Comparison of ENCODE assay signal across 18 cellular contexts in the genomic region with DNA sequence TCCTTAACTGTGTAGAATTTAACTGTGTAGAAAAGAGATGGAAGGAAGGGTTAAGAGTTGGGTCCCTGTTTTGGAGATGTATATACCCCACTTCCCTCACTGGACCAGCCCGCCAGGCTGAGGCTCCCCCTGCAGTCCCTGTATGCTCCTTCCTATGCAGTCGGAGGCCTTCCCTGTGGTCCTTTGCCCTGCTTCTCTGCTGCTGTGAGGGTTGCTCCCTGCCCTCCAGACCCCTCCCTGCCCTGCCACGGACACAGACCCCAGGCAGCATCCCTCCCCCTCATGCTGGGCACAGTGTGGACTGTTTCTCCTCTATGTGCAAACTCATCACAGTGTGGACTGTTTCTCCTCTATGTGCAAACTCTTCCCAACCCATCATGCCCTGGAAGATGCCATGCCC.
DNase-seq lines count a peak whose midpoint lies in the region; ATAC-seq and TF ChIP-seq lines count a peak whose summit lies in the region.
"Had no signal": no experiment of that assay in that cellular context is flagged by ENCODE, and none has a peak within 500 bp of the region (broad histone marks: within the 10 kb centered on the region; RNA-seq: fewer than 3 reads in every experiment).

No MANE protein-coding gene starts in this region.

- H3K9me3 ChIP-seq in right atrium auricular region (no peaks in the 10 kb centered on the region), Panc1 (ENCODE audit: control insufficient read depth, insufficient read depth, low read depth, low read length) (no peaks in the 10 kb centered on the region), endodermal cell (ENCODE audit: control insufficient read depth, low read length) (no peaks in the 10 kb centered on the region), spleen (no peaks in the 10 kb centered on the region)

- no peak for TF ChIP-seq POLR2A in spleen (IDR thresholded peaks at IDR 0.05)

- no peaks in the 10 kb centered on the region for H3K27me3 ChIP-seq in right atrium auricular region
- H3K27me3 ChIP-seq in Panc1 (ENCODE audit: control insufficient read depth, insufficient read depth, low read length): no peaks in the 10 kb centered on the region
- H3K27me3 ChIP-seq in endodermal cell (ENCODE audit: control insufficient read depth, insufficient read depth, low read length, poor library complexity, severe bottlenecking): no peaks in the 10 kb centered on the region
- H3K27me3 ChIP-seq in spleen (replicated peaks in 1 of 7): peaks cover 0 to 18% (median 0%) of the 10 kb centered on the region in 7 donors

- H3K36me3 ChIP-seq in right atrium auricular region (no peaks in the 10 kb centered on the region), Panc1 (ENCODE audit: control insufficient read depth, insufficient read depth, low read length) (no peaks in the 10 kb centered on the region), endodermal cell (ENCODE audit: control insufficient read depth, insufficient read depth, low read length) (peaks cover 14% of the 10 kb centered on the region), spleen (no peaks in the 10 kb centered on the region)

- in situ Hi-C loops in Panc1 (cut with HindIII; ENCODE audit: low pct_unique_long_range_greater_than_20kb, low sequenced_read_pairs): no loop called here

- ATAC-seq in Panc1 (0 out of 2 replicates have a peak, but pooled peaks have one; percentile 35), GM21723 (IDR thresholded peaks at IDR 0.05; ENCODE audit: unreplicated experiment) (no peak)
- ATAC-seq: CD8-positive, alpha-beta T cell had no signal

- 83 to 87% methylated on average over 2 to 3 of the region's 3 CpGs for whole genome bisulfite sequencing in endodermal cell (ENCODE audit: insufficient coverage in 1 of 2, insufficient read length in 1 of 2), 2 experiments
- WGBS in spleen, 5 donors: 76 to 91% (median 85%) methylated on average over 3 of the region's 3 CpGs

- H3K27ac Mint-ChIP-seq in endodermal cell: no peak overlapping the region
- H3K27ac Mint-ChIP-seq: CD8-positive, alpha-beta T cell; HFFc6; IgD-negative memory B cell had no signal

- H3K4me3 Mint-ChIP-seq in endodermal cell: no peak overlapping the region
- H3K4me3 Mint-ChIP-seq: CD8-positive, alpha-beta T cell; HFFc6; IgD-negative memory B cell had no signal

- TF ChIP-seq CTCF in right atrium auricular region (IDR thresholded peaks at IDR 0.05): no peak
- TF ChIP-seq CTCF in Panc1 (IDR thresholded peaks at IDR 0.05): no peak
- peak; percentile 40 for TF ChIP-seq CTCF in endodermal cell (conservative IDR thresholded peaks at IDR 0.05)
- TF ChIP-seq CTCF in spleen (IDR thresholded peaks at IDR 0.05 in 8 of 11, conservative IDR thresholded peaks at IDR 0.05 in 3 of 11): no peak
- TF ChIP-seq CTCF in coronary artery (IDR thresholded peaks at IDR 0.05): no peak

- H3K27me3 Mint-ChIP-seq in endodermal cell (ENCODE audit: insufficient read depth): no peaks in the 10 kb centered on the region

- peaks cover 0 to 24% of the 10 kb centered on the region in 2 donors for H3K4me1 ChIP-seq in right atrium auricular region
- peaks cover 12% of the 10 kb centered on the region for H3K4me1 ChIP-seq in Panc1 (ENCODE audit: control insufficient read depth, insufficient read depth, low read length)
- peaks cover 31% of the 10 kb centered on the region for H3K4me1 ChIP-seq in endodermal cell (ENCODE audit: control insufficient read depth, insufficient read depth, low read length)
- peaks cover 0 to 43% (median 22%) of the 10 kb centered on the region in 6 donors for H3K4me1 ChIP-seq in spleen

- H3K4me3 ChIP-seq in right atrium auricular region (no peak overlapping the region), Panc1 (ENCODE audit: low read depth in 2 of 2, low read length in 2 of 2) (no peak overlapping the region), endodermal cell (ENCODE audit: low read length) (no peak overlapping the region), spleen (no peak overlapping the region), coronary artery (no peak overlapping the region)
- H3K4me3 ChIP-seq: GM23248 had no signal

- CTCF ChIA-PET in Panc1 (lab: Charles Lee): no interaction called here

- peaks cover 62% of the 10 kb centered on the region for H3K4me1 Mint-ChIP-seq in endodermal cell

- DNase-seq in cardiac septum (ENCODE audit: low spot score) (peak; percentile 55), right atrium auricular region (ENCODE audit: low spot score) (no peak), Panc1 (ENCODE audit: low read depth, low spot score) (no peak), endodermal cell (no peak), spleen (peak; percentile 42), coronary artery (ENCODE audit: low spot score) (no peak), NCI-H446 (lab: John Stamatoyannopoulos, UW) (no peak)
- DNase-seq: CD8-positive, alpha-beta T cell; COR-L47; DND-41; GF-D8; GM23248; HCEC 1CT; HFFc6 had no signal

- intact Hi-C loops in cardiac septum (cut with DNase I) (no loop called here), Panc1 (cut with micrococcal nuclease; ENCODE audit: unreplicated experiment) (no loop called here), spleen (cut with DNase I; ENCODE audit: low total_unique reads) (no loop called here)

- H3K36me3 Mint-ChIP-seq in endodermal cell (ENCODE audit: low read depth): peaks cover 19% of the 10 kb centered on the region
- H3K36me3 Mint-ChIP-seq: CD14-positive monocyte; CD8-positive, alpha-beta T cell had no signal

- BruUV-seq in Panc1 (replicated peaks; lab: Mats Ljungman, UMichigan): no TSS peak

- H3K9ac ChIP-seq in endodermal cell (ENCODE audit: extremely low read depth, low read length, poor library complexity, severe bottlenecking): no peak overlapping the region
- H3K9ac ChIP-seq: GM23248 had no signal

- H3K27ac ChIP-seq in right atrium auricular region (no peak overlapping the region), Panc1 (ENCODE audit: low read length) (no peak overlapping the region), endodermal cell (ENCODE audit: low read depth, low read length) (no peak overlapping the region), spleen (peak overlapping the region in 1 of 8 donors; percentile 33), coronary artery (no peak overlapping the region)
- H3K27ac ChIP-seq: 22Rv1, GM23248 had no signal

- POLR2A ChIA-PET in Panc1 (lab: Charles Lee): no interaction called here

- no peaks in the 10 kb centered on the region for H3K9me3 Mint-ChIP-seq in endodermal cell
- H3K9me3 Mint-ChIP-seq: CD8-positive, alpha-beta T cell; HFFc6; IgD-negative memory B cell had no signal

Comparison
In these comparisons a context has a peak if more than half of its experiments do, and no peak if none do; other contexts are left out.
1. DNase-seq: peak in cardiac septum (single experiment) and spleen (single experiment); none in right atrium auricular region (single experiment), Panc1 (single experiment), endodermal cell (single experiment), coronary artery (single experiment) and NCI-H446 (0 of 2).